In genomic region chr10:69328346-69328687, GRCh38 we compare ENCODE assay signal across 8 cellular contexts. TPM values are rescaled to one million over a fixed set of nuclear protein-coding genes. Genes with fewer than 3 reads are reported as not detected.
DNase-seq lines count a peak whose midpoint lies in the region; ATAC-seq and TF ChIP-seq lines count a peak whose summit lies in the region.

No MANE protein-coding gene starts in this region.

- peak overlapping the region; percentile 87 for H3K27ac Mint-ChIP-seq in activated CD4-positive, alpha-beta T cell treated with anti-CD3 and anti-CD28 coated beads, Interleukin-2, amount 10 ng/mL, durations not matched to agents 24 days and 14 days
- peak overlapping the region; percentile 94 for H3K27ac Mint-ChIP-seq in T-helper 17 cell

- no peak for DNase-seq in activated CD4-positive, alpha-beta T cell treated with anti-CD3 and anti-CD28 coated beads, Interleukin-2, amount 10 ng/mL, durations not matched to agents 24 days and 14 days
- no peak for DNase-seq in activated CD4-positive, alpha-beta T cell treated with anti-CD3 and anti-CD28 coated beads for 1 hour
- DNase-seq in T-helper 17 cell (no peak), heart right ventricle (no peak), thoracic aorta (ENCODE audit: low spot score) (no peak), SHP77 (lab: John Stamatoyannopoulos, UW) (no peak)

- peaks cover 46% of the 10 kb centered on the region for H3K4me1 Mint-ChIP-seq in activated CD4-positive, alpha-beta T cell treated with anti-CD3 and anti-CD28 coated beads, Interleukin-2, amount 10 ng/mL, durations not matched to agents 24 days and 14 days
- peaks cover 39% of the 10 kb centered on the region for H3K4me1 Mint-ChIP-seq in T-helper 17 cell

- peak overlapping the region; percentile 67 to 89 (median 85) for H3K27ac ChIP-seq in heart right ventricle
- H3K27ac ChIP-seq in thoracic aorta: peak overlapping the region; percentile 91 to 93

- peaks cover 9% of the 10 kb centered on the region for H3K36me3 Mint-ChIP-seq in activated CD4-positive, alpha-beta T cell treated with anti-CD3 and anti-CD28 coated beads, Interleukin-2, amount 10 ng/mL, durations not matched to agents 24 days and 14 days (ENCODE audit: low read depth)
- no peaks in the 10 kb centered on the region for H3K36me3 Mint-ChIP-seq in T-helper 17 cell (ENCODE audit: low read depth)

- H3K27me3 Mint-ChIP-seq in activated CD4-positive, alpha-beta T cell treated with anti-CD3 and anti-CD28 coated beads, Interleukin-2, amount 10 ng/mL, durations not matched to agents 24 days and 14 days: no peaks in the 10 kb centered on the region
- no peaks in the 10 kb centered on the region for H3K27me3 Mint-ChIP-seq in T-helper 17 cell

- H3K9me3 Mint-ChIP-seq in activated CD4-positive, alpha-beta T cell treated with anti-CD3 and anti-CD28 coated beads, Interleukin-2, amount 10 ng/mL, durations not matched to agents 24 days and 14 days: no peaks in the 10 kb centered on the region

- peak; percentile 37 for ATAC-seq in T-helper 17 cell
- ATAC-seq in heart right ventricle: no peak
- no peak for ATAC-seq in thoracic aorta (ENCODE audit: insufficient number of reproducible peaks, low FRiP score, low read depth)
- ATAC-seq in HG03135 (IDR thresholded peaks at IDR 0.05; ENCODE audit: unreplicated experiment): no peak
- ATAC-seq in GM21529 (IDR thresholded peaks at IDR 0.05; ENCODE audit: unreplicated experiment): no peak

- 34 to 42% methylated on average over 7 of the region's 7 CpGs for WGBS in heart right ventricle, 2 donors

- H3K4me3 Mint-ChIP-seq in activated CD4-positive, alpha-beta T cell treated with anti-CD3 and anti-CD28 coated beads, Interleukin-2, amount 10 ng/mL, durations not matched to agents 24 days and 14 days: peak overlapping the region; percentile 77
- H3K4me3 Mint-ChIP-seq in T-helper 17 cell: peak overlapping the region; percentile 80

- TF ChIP-seq CTCF in heart right ventricle (IDR thresholded peaks at IDR 0.05): no peak
- TF ChIP-seq CTCF in thoracic aorta (IDR thresholded peaks at IDR 0.05): no peak

- H3K9me3 ChIP-seq in T-helper 17 cell (ENCODE audit: control insufficient read depth, low read length, poor library complexity, severe bottlenecking) (no peaks in the 10 kb centered on the region), heart right ventricle (no peaks in the 10 kb centered on the region), thoracic aorta (no peaks in the 10 kb centered on the region)

- intact Hi-C loops in activated CD4-positive, alpha-beta T cell treated with anti-CD3 and anti-CD28 coated beads, Interleukin-2, amount 10 ng/mL, durations not matched to agents 24 days and 14 days (cut with micrococcal nuclease): loop anchor here (1.0 kb wide), 1 partner anchor 9 kb away; no protein-coding TSS in a partner anchor
- intact Hi-C loops in heart right ventricle (cut with DNase I): loop anchor here in 2 of 10 donors (5.0 to 10.0 kb wide), 2 partner anchors 34 to 46 kb away; no protein-coding TSS in a partner anchor

- H3K4me1 ChIP-seq in heart right ventricle (peaks cover 17 to 100% (median 94%) of the 10 kb centered on the region in 9 donors), thoracic aorta (ENCODE audit: control insufficient read depth in 1 of 2, low read depth in 2 of 2) (peaks cover 74 to 99% of the 10 kb centered on the region in 2 donors)

- peak overlapping the region in 7 of 10 donors; percentile 1 to 40 (median 32) for H3K4me3 ChIP-seq in heart right ventricle
- peak overlapping the region; percentile 47 for H3K4me3 ChIP-seq in thoracic aorta

- H3K36me3 ChIP-seq in heart right ventricle (peaks cover 0 to 26% (median 0%) of the 10 kb centered on the region in 9 donors), thoracic aorta (no peaks in the 10 kb centered on the region)

- H3K27me3 ChIP-seq in heart right ventricle: no peaks in the 10 kb centered on the region
- H3K27me3 ChIP-seq in thoracic aorta (replicated peaks; ENCODE audit: insufficient read depth): no peaks in the 10 kb centered on the region

RNA-seq across cellular contexts. Expression of gene HK1, which starts 50.0 kb away (rescaled TPM):
- total RNA-seq in activated CD4-positive, alpha-beta T cell treated with anti-CD3 and anti-CD28 coated beads, Interleukin-2, amount 10 ng/mL, durations not matched to agents 24 days and 14 days: 183 and 185 TPM in 2 replicates
- 100 to 1,000 TPM in 1 of 2 donors, 10 to 100 TPM in 1; 91.0 to 104 TPM for total RNA-seq in T-helper 17 cell
- total RNA-seq in heart right ventricle: 100 to 1,000 TPM; 178 to 322 (median 239) TPM
- 100 to 1,000 TPM in 1 of 2 donors, 10 to 100 TPM in 1; 51.9 to 161 TPM for polyA plus RNA-seq in heart right ventricle
- 100 to 1,000 TPM; 150 to 158 TPM for total RNA-seq in thoracic aorta
